34 cellular contexts compared by ENCODE assay signal in genomic region chr22:27041745-27042144, GRCh38.
"Had no signal": no experiment of that assay in that cellular context is flagged by ENCODE, and none has a peak within 500 bp of the region (broad histone marks: within the 10 kb centered on the region; RNA-seq: fewer than 3 reads in every experiment).

No MANE protein-coding gene starts in this region.

- H3K27ac Mint-ChIP-seq: activated B cell treated with CpG ODN at 0.5 μM for 24 hours; activated CD8-positive, alpha-beta T cell treated with anti-CD3 and anti-CD28 coated beads for 36 hours; activated naive CD4-positive, alpha-beta T cell treated with anti-CD3 and anti-CD28 coated beads for 36 hours; activated naive CD4-positive, alpha-beta T cell treated with anti-CD3 and anti-CD28 coated beads, Interleukin-2, amount 50 U/mL, for 72 hours; activated naive CD8-positive, alpha-beta T cell treated with anti-CD3 and anti-CD28 coated beads, Interleukin-2, amount 10 ng/mL, durations not matched to agents 7 days and 5 days; activated T-helper 1 cell treated with anti-CD3 and anti-CD28 coated beads, Interleukin-12 subunit alpha, Interleukin-12 subunit beta, Interleukin-2, Interleukin-4 antibody, amounts not matched to agents 30 ng/mL and 10 ng/mL and 1 ng/mL, durations not matched to agents 14 hours and 24 hours and 36 hours; activated T-helper 2 cell treated with anti-CD3 and anti-CD28 coated beads, Interferon-gamma antibody, Interleukin-2, Interleukin-4, amounts not matched to agents 10 μg/mL and 5 μg/mL and 100 μg/mL, durations not matched to agents 14 hours and 24 hours and 36 hours; T-helper 17 cell; T-helper 2 cell treated with Interferon-gamma antibody and Interleukin-4, amounts not matched to agents 5 μg/mL and 100 μg/mL, for 36 hours had no signal

- H3K36me3 ChIP-seq: brain microvascular endothelial cell, colonic mucosa, esophagus squamous epithelium, gastroesophageal sphincter, WERI-Rb-1 had no signal

- H3K36me3 Mint-ChIP-seq: activated naive CD4-positive, alpha-beta T cell treated with anti-CD3 and anti-CD28 coated beads, Interleukin-2, amount 50 U/mL, for 72 hours; activated naive CD8-positive, alpha-beta T cell treated with anti-CD3 and anti-CD28 coated beads, Interleukin-2, amount 10 ng/mL, durations not matched to agents 7 days and 5 days had no signal

- H3K9me3 Mint-ChIP-seq: activated B cell treated with CpG ODN at 0.5 μM for 24 hours; activated CD8-positive, alpha-beta T cell treated with anti-CD3 and anti-CD28 coated beads for 36 hours; activated naive CD8-positive, alpha-beta T cell treated with anti-CD3 and anti-CD28 coated beads, Interleukin-2, amount 10 ng/mL, durations not matched to agents 7 days and 5 days; activated T-helper 1 cell treated with anti-CD3 and anti-CD28 coated beads, Interleukin-12 subunit alpha, Interleukin-12 subunit beta, Interleukin-2, Interleukin-4 antibody, amounts not matched to agents 30 ng/mL and 10 ng/mL and 1 ng/mL, durations not matched to agents 14 hours and 24 hours and 36 hours; activated T-helper 2 cell treated with anti-CD3 and anti-CD28 coated beads, Interferon-gamma antibody, Interleukin-2, Interleukin-4, amounts not matched to agents 10 μg/mL and 5 μg/mL and 100 μg/mL, durations not matched to agents 14 hours and 24 hours and 36 hours; T-helper 2 cell treated with Interferon-gamma antibody and Interleukin-4, amounts not matched to agents 5 μg/mL and 100 μg/mL, for 36 hours had no signal

- H3K9me3 ChIP-seq: colonic mucosa, esophagus squamous epithelium, gastroesophageal sphincter had no signal

- H3K4me1 ChIP-seq: colonic mucosa, gastroesophageal sphincter had no signal

- ATAC-seq: activated CD4-positive, CD25-positive, alpha-beta regulatory T cell treated with anti-CD3 and anti-CD28 coated beads, Interleukin-2, amount 50 U/mL, for 24 hours; activated CD8-positive, alpha-beta T cell treated with anti-CD3 and anti-CD28 coated beads for 36 hours; activated naive CD4-positive, alpha-beta T cell treated with anti-CD3 and anti-CD28 coated beads, Interleukin-2, amount 50 U/mL, for 72 hours; gastroesophageal sphincter; T-helper 17 cell had no signal

- DNase-seq: activated B cell treated with CpG ODN at 0.5 μM for 24 hours; activated CD4-positive, alpha-beta T cell treated with anti-CD3 and anti-CD28 coated beads for 48 hours; activated CD4-positive, alpha-beta T cell treated with anti-CD3 and anti-CD28 coated beads, Interleukin-2, amount 50 U/mL, for 1 hour; activated CD4-positive, alpha-beta T cell treated with anti-CD3 and anti-CD28 coated beads, Interleukin-2, amount 50 U/mL, for 48 hours; activated CD8-positive, alpha-beta memory T cell treated with anti-CD3 and anti-CD28 coated beads for 24 hours; activated CD8-positive, alpha-beta T cell treated with anti-CD3 and anti-CD28 coated beads for 36 hours; activated effector memory CD4-positive, alpha-beta T cell treated with anti-CD3 and anti-CD28 coated beads, Interleukin-2, amount 50 U/mL, for 16 hours; activated naive CD4-positive, alpha-beta T cell treated with anti-CD3 and anti-CD28 coated beads for 36 hours; activated naive CD8-positive, alpha-beta T cell treated with anti-CD3 and anti-CD28 coated beads, Interleukin-2, amount 10 ng/mL, durations not matched to agents 7 days and 5 days; activated T-cell treated with anti-CD3 and anti-CD28 coated beads, Interleukin-2, amount 50 U/mL, for 48 hours; amniotic stem cell; anterior cingulate cortex; brain microvascular endothelial cell; central memory CD4-positive, alpha-beta T cell; cerebellar nuclear complex; colonic mucosa; effector CD8-positive, alpha-beta T cell; esophagus squamous epithelium; foreskin melanocyte; T-helper 1 cell; T-helper 17 cell; T1000; WERI-Rb-1 had no signal

- H3K4me3 Mint-ChIP-seq: activated B cell treated with CpG ODN at 0.5 μM for 24 hours; activated CD8-positive, alpha-beta T cell treated with anti-CD3 and anti-CD28 coated beads for 36 hours; activated naive CD4-positive, alpha-beta T cell treated with anti-CD3 and anti-CD28 coated beads for 36 hours; activated naive CD8-positive, alpha-beta T cell treated with anti-CD3 and anti-CD28 coated beads, Interleukin-2, amount 10 ng/mL, durations not matched to agents 7 days and 5 days; activated T-helper 1 cell treated with anti-CD3 and anti-CD28 coated beads, Interleukin-12 subunit alpha, Interleukin-12 subunit beta, Interleukin-2, Interleukin-4 antibody, amounts not matched to agents 30 ng/mL and 10 ng/mL and 1 ng/mL, durations not matched to agents 14 hours and 24 hours and 36 hours; T-helper 17 cell; T-helper 2 cell treated with Interferon-gamma antibody and Interleukin-4, amounts not matched to agents 5 μg/mL and 100 μg/mL, for 36 hours had no signal

- H3K27ac ChIP-seq: brain microvascular endothelial cell, colonic mucosa, epithelial cell of prostate, esophagus squamous epithelium, gastroesophageal sphincter, WERI-Rb-1 had no signal

- H3K4me1 Mint-ChIP-seq: activated B cell treated with CpG ODN at 0.5 μM for 24 hours; activated naive CD8-positive, alpha-beta T cell treated with anti-CD3 and anti-CD28 coated beads, Interleukin-2, amount 10 ng/mL, durations not matched to agents 7 days and 5 days; T-helper 17 cell had no signal

- FAIRE-seq: astrocyte, bronchial epithelial cell, endometrium, endothelial cell of umbilical vein had no signal

- H3K4me3 ChIP-seq: colonic mucosa, esophagus squamous epithelium, gastroesophageal sphincter had no signal

- H3K27me3 ChIP-seq: brain microvascular endothelial cell, colonic mucosa had no signal
